Comparison of ENCODE assay signal across 1 cellular context in genomic region chr16:85607796-85608514, GRCh38.
TF ChIP-seq lines count a peak whose summit lies in the region.

No MANE protein-coding gene starts in this region.

TF ChIP-seq in HepG2, 621 proteins besides CTCF, POLR2A, EP300 and RAD21 (continued from another document):
- TF ChIP-seq, protein P1, sequence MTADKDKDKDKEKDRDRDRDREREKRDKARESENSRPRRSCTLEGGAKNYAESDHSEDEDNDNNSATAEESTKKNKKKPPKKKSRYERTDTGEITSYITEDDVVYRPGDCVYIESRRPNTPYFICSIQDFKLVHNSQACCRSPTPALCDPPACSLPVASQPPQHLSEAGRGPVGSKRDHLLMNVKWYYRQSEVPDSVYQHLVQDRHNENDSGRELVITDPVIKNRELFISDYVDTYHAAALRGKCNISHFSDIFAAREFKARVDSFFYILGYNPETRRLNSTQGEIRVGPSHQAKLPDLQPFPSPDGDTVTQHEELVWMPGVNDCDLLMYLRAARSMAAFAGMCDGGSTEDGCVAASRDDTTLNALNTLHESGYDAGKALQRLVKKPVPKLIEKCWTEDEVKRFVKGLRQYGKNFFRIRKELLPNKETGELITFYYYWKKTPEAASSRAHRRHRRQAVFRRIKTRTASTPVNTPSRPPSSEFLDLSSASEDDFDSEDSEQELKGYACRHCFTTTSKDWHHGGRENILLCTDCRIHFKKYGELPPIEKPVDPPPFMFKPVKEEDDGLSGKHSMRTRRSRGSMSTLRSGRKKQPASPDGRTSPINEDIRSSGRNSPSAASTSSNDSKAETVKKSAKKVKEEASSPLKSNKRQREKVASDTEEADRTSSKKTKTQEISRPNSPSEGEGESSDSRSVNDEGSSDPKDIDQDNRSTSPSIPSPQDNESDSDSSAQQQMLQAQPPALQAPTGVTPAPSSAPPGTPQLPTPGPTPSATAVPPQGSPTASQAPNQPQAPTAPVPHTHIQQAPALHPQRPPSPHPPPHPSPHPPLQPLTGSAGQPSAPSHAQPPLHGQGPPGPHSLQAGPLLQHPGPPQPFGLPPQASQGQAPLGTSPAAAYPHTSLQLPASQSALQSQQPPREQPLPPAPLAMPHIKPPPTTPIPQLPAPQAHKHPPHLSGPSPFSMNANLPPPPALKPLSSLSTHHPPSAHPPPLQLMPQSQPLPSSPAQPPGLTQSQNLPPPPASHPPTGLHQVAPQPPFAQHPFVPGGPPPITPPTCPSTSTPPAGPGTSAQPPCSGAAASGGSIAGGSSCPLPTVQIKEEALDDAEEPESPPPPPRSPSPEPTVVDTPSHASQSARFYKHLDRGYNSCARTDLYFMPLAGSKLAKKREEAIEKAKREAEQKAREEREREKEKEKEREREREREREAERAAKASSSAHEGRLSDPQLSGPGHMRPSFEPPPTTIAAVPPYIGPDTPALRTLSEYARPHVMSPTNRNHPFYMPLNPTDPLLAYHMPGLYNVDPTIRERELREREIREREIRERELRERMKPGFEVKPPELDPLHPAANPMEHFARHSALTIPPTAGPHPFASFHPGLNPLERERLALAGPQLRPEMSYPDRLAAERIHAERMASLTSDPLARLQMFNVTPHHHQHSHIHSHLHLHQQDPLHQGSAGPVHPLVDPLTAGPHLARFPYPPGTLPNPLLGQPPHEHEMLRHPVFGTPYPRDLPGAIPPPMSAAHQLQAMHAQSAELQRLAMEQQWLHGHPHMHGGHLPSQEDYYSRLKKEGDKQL (CRISPR knock-in tag; IDR thresholded peaks at IDR 0.05; ENCODE audit: low read depth): no peak
- TF ChIP-seq ZNF747 (CRISPR knock-in tag; IDR thresholded peaks at IDR 0.05; ENCODE audit: borderline replicate concordance) (no peak), TBL1XR1 (IDR thresholded peaks at IDR 0.05; ENCODE audit: borderline replicate concordance, low read length, partially characterized antibody) (no peak)
TF ChIP-seq in HepG2: peak in this region for 0.
